ENCODE assay signal across 8 cellular contexts in genomic region chr14:102319351-102320032, GRCh38. TPM values are rescaled to one million over a fixed set of nuclear protein-coding genes. Genes with fewer than 3 reads are reported as not detected.
DNase-seq lines count a peak whose midpoint lies in the region; ATAC-seq, FAIRE-seq and TF ChIP-seq lines count a peak whose summit lies in the region.

Gene ZNF839 (plus strand): TSS chr14:102319746. CDS start chr14:102319766, 20 bp downstream.

- peak within 1 kb of the TSS; percentile 82 for H3K4me3 ChIP-seq in right cardiac atrium (ENCODE audit: low read length)
- peak within 1 kb of the TSS; percentile 55 to 72 for H3K4me3 ChIP-seq in uterus

- peak; percentile 81 for FAIRE-seq in GM18507 (lab: Jason Lieb, UNC)

- TF ChIP-seq POLR2A in uterus (IDR thresholded peaks at IDR 0.05), result peak; percentile 60 to 68

- no peaks in the 10 kb centered on the region for H3K9me3 ChIP-seq in right cardiac atrium (ENCODE audit: control insufficient read depth, low read length)
- no peaks in the 10 kb centered on the region for H3K9me3 ChIP-seq in uterus

- ATAC-seq in HG02973 (IDR thresholded peaks at IDR 0.05; ENCODE audit: unreplicated experiment), result peak; percentile 61
- ATAC-seq in right cardiac atrium, result peak; percentile 72 to 76

- intact Hi-C loops in right cardiac atrium (cut with DNase I), result loop anchor here in 1 of 4 donors (10.0 kb wide), 1 partner anchor 235 kb away; the partner anchor contains the start of gene HSP90AA1
- intact Hi-C loops in uterus (cut with DNase I; ENCODE audit: low total_unique reads), result loop anchor here (10.0 kb wide), 1 partner anchor 85 kb away; no protein-coding TSS in a partner anchor

- no peaks in the 10 kb centered on the region for H3K36me3 ChIP-seq in uterus

- DNase-seq in GM18507 (ENCODE audit: extremely low spot score, insufficient read length, low read depth), result peak; percentile 90
- peak; percentile 50 for DNase-seq in NCI-H2081 treated with DMSO at 0.1 percent for 48 hours (lab: John Stamatoyannopoulos, UW)
- peak; percentile 84 for DNase-seq in T-helper 22 cell (ENCODE audit: low read depth)
- peak; percentile 32 to 93 (median 82) for DNase-seq in anterior cingulate cortex (lab: John Stamatoyannopoulos, UW)
- DNase-seq in right cardiac atrium, result peak; percentile 95 to 98 (median 98)
- DNase-seq in putamen (ENCODE audit: low spot score), result peak; percentile 89
- DNase-seq in uterus, result peak; percentile 92 to 93

- peak in 2 of 4 experiments; percentile 3 to 33 for TF ChIP-seq CTCF in uterus (IDR thresholded peaks at IDR 0.05)

- H3K4me1 ChIP-seq in right cardiac atrium (ENCODE audit: control insufficient read depth, insufficient read depth, low read length) (peaks cover 4% of the 10 kb centered on the region), uterus (peaks cover 0 to 3% of the 10 kb centered on the region in 2 donors)

- under 1% methylated on average over 69 of the region's 71 CpGs for WGBS in right cardiac atrium

- H3K27me3 ChIP-seq in right cardiac atrium (ENCODE audit: control insufficient read depth, insufficient read depth) (no peaks in the 10 kb centered on the region), uterus (no peaks in the 10 kb centered on the region)

- H3K27ac ChIP-seq in right cardiac atrium (ENCODE audit: low read length), result peak within 1 kb of the TSS; percentile 98
- H3K27ac ChIP-seq in uterus, result peak within 1 kb of the TSS; percentile 96 to 98

RNA-seq across cellular contexts. Expression of gene ZNF839, which starts in this region (rescaled TPM):
- total RNA-seq in right cardiac atrium, result 10 to 100 TPM in 1 of 4 donors, 1 to 10 TPM in 3; 5.7 to 11.0 (median 7.0) TPM
- polyA plus RNA-seq in right cardiac atrium, result 7.0 TPM
- total RNA-seq in uterus, result 10 to 100 TPM in 2 of 4 donors, 1 to 10 TPM in 1, under 1 TPM in 1; 0.29 to 12.8 (median 6.4) TPM

Comparison
In these comparisons a context has a peak if more than half of its experiments do, and no peak if none do; other contexts are left out.
1. Peak in every context shown above with its lines: DNase-seq, ATAC-seq, H3K4me3 ChIP-seq and H3K27ac ChIP-seq.